In the genomic region with DNA sequence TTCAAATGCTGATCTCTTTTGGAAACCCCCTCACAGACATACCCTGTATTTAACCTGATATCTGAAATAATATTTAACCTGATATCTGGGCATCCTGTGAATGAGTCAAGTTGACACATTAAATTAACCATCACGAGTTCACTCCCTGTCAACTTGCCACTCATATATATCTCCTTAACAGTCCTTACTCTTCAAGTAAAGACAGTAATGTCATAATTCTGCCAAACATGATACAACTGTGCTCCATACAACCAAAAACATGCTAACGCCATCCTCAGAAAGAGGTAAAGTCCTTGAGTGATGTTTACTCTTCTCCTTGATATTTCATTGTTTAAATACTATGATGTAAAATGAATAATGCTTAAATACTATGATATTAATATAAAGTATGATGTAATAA, we compare ENCODE assay signal across 8 cellular contexts.
"Had no signal": no experiment of that assay in that cellular context is flagged by ENCODE, and none has a peak within 500 bp of the region (broad histone marks: within the 10 kb centered on the region; RNA-seq: fewer than 3 reads in every experiment).

No MANE protein-coding gene starts in this region.

- H3K36me3 ChIP-seq: HAP-1 had no signal

- H3K9me3 Mint-ChIP-seq: HFFc6 had no signal

- H3K4me3 Mint-ChIP-seq: HFFc6 had no signal

- H3K27ac Mint-ChIP-seq: HFFc6 had no signal

- H3K27ac ChIP-seq: GM23248, HL-60 had no signal

- DNase-seq: GM23248, GOT3, H7, HFFc6, IMR-90 had no signal

- H3K9ac ChIP-seq: GM23248 had no signal

- H3K9me3 ChIP-seq: HAP-1 had no signal

- H3K4me1 ChIP-seq: HAP-1 had no signal

- H3K4me3 ChIP-seq: GM23248, HAP-1 had no signal

- ATAC-seq: HCT116 had no signal

- H2AFZ ChIP-seq: GM23248 had no signal
